ENCODE assay signal across 2 cellular contexts in the genomic region with DNA sequence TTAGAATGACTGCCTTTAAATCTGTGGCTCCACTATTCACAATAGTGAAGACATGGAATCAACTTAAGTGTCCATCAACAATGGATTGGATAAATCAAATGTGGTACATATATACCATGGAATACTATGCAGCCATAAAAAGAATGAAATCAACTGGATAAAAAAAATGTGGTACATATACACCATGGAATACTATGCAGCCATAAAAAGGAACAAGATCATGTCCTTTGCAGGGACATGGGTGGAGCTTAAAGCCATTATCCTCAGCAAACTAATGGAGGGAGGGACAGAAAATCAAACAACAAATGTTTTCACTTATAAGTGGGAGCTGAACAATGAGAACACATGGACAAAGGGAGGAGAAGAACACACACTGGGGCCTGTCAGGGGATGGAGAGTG.
TF ChIP-seq lines count a peak whose summit lies in the region.

No MANE protein-coding gene starts in this region.

TF ChIP-seq in HEK293, 187 proteins besides CTCF, POLR2A, EP300 and RAD21:
- peak; percentile 84 for TF ChIP-seq ZNF146 (tag by site-specific recombination; IDR thresholded peaks at IDR 0.05)
- TF ChIP-seq, protein P1, sequence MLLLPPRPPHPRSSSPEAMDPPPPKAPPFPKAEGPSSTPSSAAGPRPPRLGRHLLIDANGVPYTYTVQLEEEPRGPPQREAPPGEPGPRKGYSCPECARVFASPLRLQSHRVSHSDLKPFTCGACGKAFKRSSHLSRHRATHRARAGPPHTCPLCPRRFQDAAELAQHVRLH (tag by site-specific recombination; IDR thresholded peaks at IDR 0.05) = 0 out of 2 replicates have a peak, but pooled peaks have one; percentile 23

TF ChIP-seq in K562, 482 proteins besides CTCF, POLR2A, EP300 and RAD21:
- peak; percentile 81 for TF ChIP-seq ZNF146 (CRISPR knock-in tag; IDR thresholded peaks at IDR 0.05; ENCODE audit: unreplicated experiment)
